Comparison of ENCODE assay signal across 25 cellular contexts in genomic region chr5:11037941-11038340, GRCh38.
"Had no signal": no experiment of that assay in that cellular context is flagged by ENCODE, and none has a peak within 500 bp of the region (broad histone marks: within the 10 kb centered on the region; RNA-seq: fewer than 3 reads in every experiment).

No MANE protein-coding gene starts in this region.

- H3K36me3 ChIP-seq: ascending aorta, cardiac muscle cell had no signal

- ATAC-seq: activated CD8-positive, alpha-beta T cell treated with anti-CD3 and anti-CD28 coated beads for 36 hours; activated naive CD8-positive, alpha-beta T cell treated with anti-CD3 and anti-CD28 coated beads, Interleukin-2, amount 50 U/mL, for 24 hours; activated T-cell treated with anti-CD3 and anti-CD28 coated beads, Interleukin-2, amount 50 U/mL, for 4 hours had no signal

- H3K9me3 ChIP-seq: ascending aorta had no signal

- H3K27me3 ChIP-seq: ascending aorta, cardiac muscle cell had no signal

- H3K4me3 ChIP-seq: ascending aorta, cardiac muscle cell had no signal

- DNase-seq: activated B cell treated with CpG ODN at 0.5 μM for 24 hours; activated CD4-positive, alpha-beta memory T cell treated with anti-CD3 and anti-CD28 coated beads for 36 hours; activated CD4-positive, alpha-beta T cell treated with anti-CD3 and anti-CD28 coated beads for 4 hours; activated CD4-positive, alpha-beta T cell treated with anti-CD3 and anti-CD28 coated beads, Interleukin-2, amount 50 U/mL, for 1 hour; activated CD4-positive, alpha-beta T cell treated with anti-CD3 and anti-CD28 coated beads, Interleukin-2, amount 50 U/mL, for 4 hours; activated CD4-positive, CD25-positive, alpha-beta regulatory T cell treated with anti-CD3 and anti-CD28 coated beads, Interleukin-2, amount 50 U/mL, for 72 hours; activated CD8-positive, alpha-beta memory T cell treated with anti-CD3 and anti-CD28 coated beads, Interleukin-2, amount 50 U/mL, for 4 hours; activated CD8-positive, alpha-beta T cell treated with anti-CD3 and anti-CD28 coated beads for 36 hours; activated effector memory CD4-positive, alpha-beta T cell treated with Interleukin-2 at 50 U/mL for 16 hours; activated gamma-delta T cell; activated naive CD4-positive, alpha-beta T cell treated with anti-CD3 and anti-CD28 coated beads, Interleukin-2, amount 10 ng/mL, durations not matched to agents 7 days and 5 days; activated naive CD4-positive, alpha-beta T cell treated with Interleukin-2 at 50 U/mL for 16 hours; activated naive CD8-positive, alpha-beta T cell treated with anti-CD3 and anti-CD28 coated beads, Interleukin-2, amount 10 ng/mL, durations not matched to agents 7 days and 5 days; activated naive CD8-positive, alpha-beta T cell treated with anti-CD3 and anti-CD28 coated beads, Interleukin-2, amount 50 U/mL, for 24 hours; activated T-cell treated with anti-CD3 and anti-CD28 coated beads for 4 hours; activated T-cell treated with anti-CD3 and anti-CD28 coated beads, Interleukin-2, amount 50 U/mL, for 1 hour; activated T-cell treated with anti-CD3 and anti-CD28 coated beads, Interleukin-2, amount 50 U/mL, for 4 hours; amygdala; anterior cingulate cortex; caudate nucleus; T-helper 1 cell; T-helper 2 cell; T-helper 9 cell had no signal

- H3K27ac ChIP-seq: ascending aorta, cardiac muscle cell had no signal
